In the genomic region with DNA sequence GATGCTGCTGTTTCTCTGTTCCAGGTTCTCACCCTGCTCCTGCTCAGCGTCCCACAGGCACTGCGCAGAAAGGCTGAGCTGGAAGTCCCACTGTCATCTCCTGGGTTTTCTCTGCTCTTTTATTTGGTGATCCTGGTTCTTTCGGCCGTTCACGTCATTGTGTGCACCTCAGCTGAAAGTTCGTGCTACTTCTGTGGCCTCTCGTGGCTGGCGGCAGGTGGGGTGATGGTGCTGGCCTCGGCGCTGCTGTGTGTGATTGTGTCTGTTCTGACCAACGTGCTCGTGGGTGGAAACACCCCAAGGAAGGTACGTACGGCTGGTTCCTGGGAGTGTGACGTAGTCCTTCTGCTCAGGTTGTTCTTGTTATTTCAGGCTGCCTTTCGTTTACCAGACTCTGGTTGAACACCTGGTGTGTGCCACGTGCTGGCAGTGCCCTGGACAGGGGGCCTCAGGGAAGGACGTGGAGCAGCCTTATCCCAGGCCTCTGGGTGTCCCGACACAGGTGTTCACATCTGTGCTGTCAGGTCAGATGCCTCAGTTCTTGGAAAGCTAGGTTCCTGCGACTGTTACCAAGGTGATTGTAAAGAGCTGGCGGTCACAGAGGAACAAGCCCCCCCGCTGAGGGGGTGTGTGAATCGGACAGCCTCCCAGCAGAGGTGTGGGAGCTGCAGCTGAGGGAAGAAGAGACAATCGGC, we compare ENCODE assay signal across 20 cellular contexts. TPM values are rescaled to one million over a fixed set of nuclear protein-coding genes. Genes with fewer than 3 reads are reported as not detected.
DNase-seq lines count a peak whose midpoint lies in the region; ATAC-seq, FAIRE-seq and TF ChIP-seq lines count a peak whose summit lies in the region.
"Had no signal": no experiment of that assay in that cellular context is flagged by ENCODE, and none has a peak within 500 bp of the region (broad histone marks: within the 10 kb centered on the region; RNA-seq: fewer than 3 reads in every experiment).

No MANE protein-coding gene starts in this region.

- ATAC-seq in GM21390 (IDR thresholded peaks at IDR 0.05; ENCODE audit: unreplicated experiment) = no peak
- ATAC-seq: GM12878, GM23338, HCT116 had no signal

- 89 to 95% (median 94%) methylated on average over 17 to 24 of the region's 24 CpGs for WGBS in spleen, 5 donors

- no peak for TF ChIP-seq CTCF in bronchial epithelial cell (IDR thresholded peaks at IDR 0.05; ENCODE audit: insufficient read depth, low read length, severe bottlenecking)
- TF ChIP-seq CTCF in kidney (IDR thresholded peaks at IDR 0.05; ENCODE audit: borderline replicate concordance, extremely low read depth, insufficient read depth) = no peak
- TF ChIP-seq CTCF in spleen (IDR thresholded peaks at IDR 0.05 in 8 of 11, conservative IDR thresholded peaks at IDR 0.05 in 3 of 11) = no peak

- H3K27ac ChIP-seq in kidney (ENCODE audit: low read depth in 2 of 2, low read length in 2 of 2) = no peak overlapping the region
- H3K27ac ChIP-seq in spleen = no peak overlapping the region

- H3K27me3 ChIP-seq in bronchial epithelial cell (ENCODE audit: control insufficient read depth, insufficient read depth, low read length) = no peaks in the 10 kb centered on the region
- H3K27me3 ChIP-seq in spleen (replicated peaks in 1 of 7) = no peaks in the 10 kb centered on the region

- H3K9me3 ChIP-seq in kidney (ENCODE audit: control insufficient read depth in 1 of 2, low read length in 2 of 2) (no peaks in the 10 kb centered on the region), spleen (no peaks in the 10 kb centered on the region)

- no peaks in the 10 kb centered on the region for H3K4me1 ChIP-seq in kidney (ENCODE audit: control insufficient read depth in 1 of 2, insufficient read depth in 1 of 2, low read depth in 1 of 2, low read length in 2 of 2)
- no peaks in the 10 kb centered on the region for H3K4me1 ChIP-seq in spleen

- H3K36me3 ChIP-seq in bronchial epithelial cell (ENCODE audit: control insufficient read depth, insufficient read depth, low read length) (peaks cover 30% of the 10 kb centered on the region), kidney (ENCODE audit: control insufficient read depth in 1 of 2, insufficient read depth in 2 of 2, low read length in 2 of 2) (peaks cover 30 to 42% of the 10 kb centered on the region in 2 donors), spleen (peaks cover 4 to 98% (median 84%) of the 10 kb centered on the region in 6 donors)

- DNase-seq in bronchial epithelial cell (ENCODE audit: low read depth) = no peak
- DNase-seq in kidney = peak; percentile 31
- DNase-seq in spleen = peak; percentile 54
- no peak for DNase-seq in DMS153 (lab: John Stamatoyannopoulos, UW)
- DNase-seq in NCI-H187 treated with DMSO at 0.1 percent for 48 hours (lab: John Stamatoyannopoulos, UW) = no peak
- DNase-seq: C1 segment of cervical spinal cord; Calu3; CD4-positive, alpha-beta memory T cell; COR-L47; DMS79; EL; GDM1; H9 had no signal

- FAIRE-seq in bronchial epithelial cell (lab: Jason Lieb, UNC) (peak; percentile 62), kidney (lab: Jason Lieb, UNC) (no peak)
- FAIRE-seq: GM12878, GM19239 had no signal

- no peak for TF ChIP-seq POLR2A in spleen (IDR thresholded peaks at IDR 0.05)

- H3K9ac ChIP-seq in kidney (ENCODE audit: low read length in 2 of 2) = no peak overlapping the region

- intact Hi-C loops in kidney (cut with DNase I) = no loop called here
- intact Hi-C loops in spleen (cut with DNase I; ENCODE audit: low total_unique reads) = no loop called here

- H3K4me3 ChIP-seq in bronchial epithelial cell (ENCODE audit: low read depth, low read length) = no peak overlapping the region
- no peak overlapping the region for H3K4me3 ChIP-seq in kidney (ENCODE audit: low read length in 2 of 2)
- no peak overlapping the region for H3K4me3 ChIP-seq in spleen
- H3K4me3 ChIP-seq: GM12878, GM23338 had no signal

RNA-seq across cellular contexts. Expression of a gene that starts 22.8 kb away (rescaled TPM):
- total RNA-seq in bronchial epithelial cell (52.7 and 69.3 TPM in 2 replicates), kidney (67.9 TPM), spleen (100 to 1,000 TPM in 1 of 7 donors, 10 to 100 TPM in 6; 60.6 to 102 (median 85.0) TPM)
- polyA plus RNA-seq in kidney (ENCODE audit: insufficient read depth, low read depth, low replicate concordance) (37.8 TPM), spleen (10 to 100 TPM; 28.0 to 60.6 (median 49.1) TPM)

RNA-seq across cellular contexts. Expression of a gene that starts 22.8 kb away (rescaled TPM):
- total RNA-seq in bronchial epithelial cell = 9.7 and 15.0 TPM in 2 replicates
- 33.3 TPM for total RNA-seq in kidney
- 9.2 TPM for polyA plus RNA-seq in kidney (ENCODE audit: insufficient read depth, low read depth, low replicate concordance)
- total RNA-seq in spleen = 10 to 100 TPM; 30.5 to 54.9 (median 44.8) TPM
- polyA plus RNA-seq in spleen = 10 to 100 TPM; 11.9 to 14.2 (median 12.8) TPM

RNA-seq across cellular contexts. Expression of a gene that starts 54.3 kb away (rescaled TPM):
- total RNA-seq in bronchial epithelial cell = not detected in 2 replicates
- total RNA-seq in kidney = not detected
- polyA plus RNA-seq in kidney (ENCODE audit: insufficient read depth, low read depth, low replicate concordance) = not detected
- not detected for total RNA-seq in spleen
- polyA plus RNA-seq in spleen = not detected
- total RNA-seq: A172; Calu3; CD4-positive, alpha-beta memory T cell; GM12878; GM23338 had no signal
- polyA plus RNA-seq: BJ; CD4-positive, alpha-beta memory T cell; GM12878 had no signal

Comparison
In these comparisons a context has a peak if more than half of its experiments do, and no peak if none do; other contexts are left out.
1. DNase-seq: peak in kidney (single experiment) and spleen (single experiment); none in bronchial epithelial cell (single experiment), DMS153 (single experiment) and NCI-H187 treated with DMSO at 0.1 percent for 48 hours (single experiment).